Comparison of ENCODE assay signal across 1 cellular context in the genomic region with DNA sequence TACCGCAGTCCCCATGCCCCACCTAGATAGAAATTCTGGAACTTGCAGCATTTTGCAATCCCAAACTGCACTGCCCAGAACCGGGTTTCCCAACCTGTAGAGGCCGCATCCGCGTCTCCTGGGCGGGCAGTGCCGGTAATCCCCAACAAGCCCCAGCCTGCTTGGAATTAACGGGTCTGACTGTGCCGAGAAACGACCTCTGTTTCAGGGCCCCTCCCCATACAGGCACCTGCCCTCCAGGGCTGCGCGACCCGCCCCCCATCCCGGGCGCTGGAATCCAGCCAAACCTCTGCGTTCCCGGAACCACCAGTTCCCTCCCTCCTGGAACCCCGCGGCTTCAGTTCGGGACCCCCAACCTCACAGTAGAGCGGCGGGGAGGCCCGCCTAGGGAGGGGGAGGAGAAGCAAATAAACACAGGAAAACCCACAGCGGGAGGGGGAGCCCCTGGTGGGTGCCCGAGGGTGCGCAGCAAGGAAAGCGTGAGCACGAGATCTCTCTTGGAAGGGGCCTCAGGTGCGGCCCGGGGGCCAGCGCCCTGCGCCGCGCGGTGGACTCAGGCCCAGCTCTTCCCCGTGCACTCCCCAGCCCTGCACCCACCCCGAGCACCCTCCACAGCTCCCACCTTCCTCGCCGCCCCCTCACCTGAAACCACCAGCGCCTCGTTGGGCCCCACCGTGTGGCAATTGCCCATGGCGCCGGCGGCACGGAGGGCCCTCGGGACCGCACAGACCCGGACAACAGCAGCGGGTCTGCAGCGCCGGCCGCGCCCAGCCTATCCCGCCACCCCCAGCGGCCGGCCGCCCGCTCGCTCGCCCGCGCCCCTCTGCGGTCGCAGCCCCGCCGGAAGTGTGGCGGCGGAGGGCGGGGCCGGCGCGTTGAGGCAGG.
TF ChIP-seq lines count a peak whose summit lies in the region.

A gene with protein sequence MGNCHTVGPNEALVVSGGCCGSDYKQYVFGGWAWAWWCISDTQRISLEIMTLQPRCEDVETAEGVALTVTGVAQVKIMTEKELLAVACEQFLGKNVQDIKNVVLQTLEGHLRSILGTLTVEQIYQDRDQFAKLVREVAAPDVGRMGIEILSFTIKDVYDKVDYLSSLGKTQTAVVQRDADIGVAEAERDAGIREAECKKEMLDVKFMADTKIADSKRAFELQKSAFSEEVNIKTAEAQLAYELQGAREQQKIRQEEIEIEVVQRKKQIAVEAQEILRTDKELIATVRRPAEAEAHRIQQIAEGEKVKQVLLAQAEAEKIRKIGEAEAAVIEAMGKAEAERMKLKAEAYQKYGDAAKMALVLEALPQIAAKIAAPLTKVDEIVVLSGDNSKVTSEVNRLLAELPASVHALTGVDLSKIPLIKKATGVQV (minus strand): TSS at position 850 of the 885 bp plus-strand sequence. CDS start 159 bp downstream, at position 691.

TF ChIP-seq in GM12878, 131 proteins besides CTCF, POLR2A, EP300 and RAD21 (continued from another document and continues in another):
- TF ChIP-seq, protein P1, sequence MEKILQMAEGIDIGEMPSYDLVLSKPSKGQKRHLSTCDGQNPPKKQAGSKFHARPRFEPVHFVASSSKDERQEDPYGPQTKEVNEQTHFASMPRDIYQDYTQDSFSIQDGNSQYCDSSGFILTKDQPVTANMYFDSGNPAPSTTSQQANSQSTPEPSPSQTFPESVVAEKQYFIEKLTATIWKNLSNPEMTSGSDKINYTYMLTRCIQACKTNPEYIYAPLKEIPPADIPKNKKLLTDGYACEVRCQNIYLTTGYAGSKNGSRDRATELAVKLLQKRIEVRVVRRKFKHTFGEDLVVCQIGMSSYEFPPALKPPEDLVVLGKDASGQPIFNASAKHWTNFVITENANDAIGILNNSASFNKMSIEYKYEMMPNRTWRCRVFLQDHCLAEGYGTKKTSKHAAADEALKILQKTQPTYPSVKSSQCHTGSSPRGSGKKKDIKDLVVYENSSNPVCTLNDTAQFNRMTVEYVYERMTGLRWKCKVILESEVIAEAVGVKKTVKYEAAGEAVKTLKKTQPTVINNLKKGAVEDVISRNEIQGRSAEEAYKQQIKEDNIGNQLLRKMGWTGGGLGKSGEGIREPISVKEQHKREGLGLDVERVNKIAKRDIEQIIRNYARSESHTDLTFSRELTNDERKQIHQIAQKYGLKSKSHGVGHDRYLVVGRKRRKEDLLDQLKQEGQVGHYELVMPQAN (conservative IDR thresholded peaks at IDR 0.05): peak; percentile 49
- peak; percentile 90 for TF ChIP-seq IKZF1 (conservative IDR thresholded peaks at IDR 0.05)
- TF ChIP-seq, protein P2, sequence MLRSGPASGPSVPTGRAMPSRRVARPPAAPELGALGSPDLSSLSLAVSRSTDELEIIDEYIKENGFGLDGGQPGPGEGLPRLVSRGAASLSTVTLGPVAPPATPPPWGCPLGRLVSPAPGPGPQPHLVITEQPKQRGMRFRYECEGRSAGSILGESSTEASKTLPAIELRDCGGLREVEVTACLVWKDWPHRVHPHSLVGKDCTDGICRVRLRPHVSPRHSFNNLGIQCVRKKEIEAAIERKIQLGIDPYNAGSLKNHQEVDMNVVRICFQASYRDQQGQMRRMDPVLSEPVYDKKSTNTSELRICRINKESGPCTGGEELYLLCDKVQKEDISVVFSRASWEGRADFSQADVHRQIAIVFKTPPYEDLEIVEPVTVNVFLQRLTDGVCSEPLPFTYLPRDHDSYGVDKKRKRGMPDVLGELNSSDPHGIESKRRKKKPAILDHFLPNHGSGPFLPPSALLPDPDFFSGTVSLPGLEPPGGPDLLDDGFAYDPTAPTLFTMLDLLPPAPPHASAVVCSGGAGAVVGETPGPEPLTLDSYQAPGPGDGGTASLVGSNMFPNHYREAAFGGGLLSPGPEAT (IDR thresholded peaks at IDR 0.05; ENCODE audit: low read depth): peak; percentile 68; the same call in 1 of the 2 replicates
- TF ChIP-seq RB1 (IDR thresholded peaks at IDR 0.05; ENCODE audit: borderline replicate concordance): peak; percentile 43; the same call in 1 of the 2 replicates
- TF ChIP-seq BACH1 (IDR thresholded peaks at IDR 0.05; ENCODE audit: borderline replicate concordance): peak; percentile 94
- peak; percentile 73 for TF ChIP-seq SMAD1 (IDR thresholded peaks at IDR 0.05; ENCODE audit: low read depth, partially characterized antibody)
- TF ChIP-seq NFYA (IDR thresholded peaks at IDR 0.05; ENCODE audit: borderline replicate concordance, low read depth, low read length): no peak
- TF ChIP-seq NR2F1 (conservative IDR thresholded peaks at IDR 0.05): peak; percentile 78
- TF ChIP-seq CHD2 (IDR thresholded peaks at IDR 0.05; ENCODE audit: borderline replicate concordance, low read depth, low read length): peak; percentile 53; the same call in 1 of the 2 replicates
- TF ChIP-seq LARP7 (IDR thresholded peaks at IDR 0.05): peak; percentile 93
- TF ChIP-seq CHD1 (IDR thresholded peaks at IDR 0.05; ENCODE audit: low read depth, low read length): 0 out of 2 replicates have a peak, but pooled peaks have one; percentile 48
- TF ChIP-seq ZNF384 (IDR thresholded peaks at IDR 0.05; ENCODE audit: borderline replicate concordance, low read depth, low read length): no peak
- TF ChIP-seq, protein P3, sequence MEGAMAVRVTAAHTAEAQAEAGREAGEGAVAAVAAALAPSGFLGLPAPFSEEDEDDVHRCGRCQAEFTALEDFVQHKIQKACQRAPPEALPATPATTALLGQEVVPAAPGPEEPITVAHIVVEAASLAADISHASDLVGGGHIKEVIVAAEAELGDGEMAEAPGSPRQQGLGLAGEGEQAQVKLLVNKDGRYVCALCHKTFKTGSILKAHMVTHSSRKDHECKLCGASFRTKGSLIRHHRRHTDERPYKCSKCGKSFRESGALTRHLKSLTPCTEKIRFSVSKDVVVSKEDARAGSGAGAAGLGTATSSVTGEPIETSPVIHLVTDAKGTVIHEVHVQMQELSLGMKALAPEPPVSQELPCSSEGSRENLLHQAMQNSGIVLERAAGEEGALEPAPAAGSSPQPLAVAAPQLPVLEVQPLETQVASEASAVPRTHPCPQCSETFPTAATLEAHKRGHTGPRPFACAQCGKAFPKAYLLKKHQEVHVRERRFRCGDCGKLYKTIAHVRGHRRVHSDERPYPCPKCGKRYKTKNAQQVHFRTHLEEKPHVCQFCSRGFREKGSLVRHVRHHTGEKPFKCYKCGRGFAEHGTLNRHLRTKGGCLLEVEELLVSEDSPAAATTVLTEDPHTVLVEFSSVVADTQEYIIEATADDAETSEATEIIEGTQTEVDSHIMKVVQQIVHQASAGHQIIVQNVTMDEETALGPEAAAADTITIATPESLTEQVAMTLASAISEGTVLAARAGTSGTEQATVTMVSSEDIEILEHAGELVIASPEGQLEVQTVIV (IDR thresholded peaks at IDR 0.05; ENCODE audit: borderline replicate concordance, partially characterized antibody): no peak
- peak; percentile 61; the same call in 1 of the 2 replicates for TF ChIP-seq ZNF24 (IDR thresholded peaks at IDR 0.05)
- TF ChIP-seq POU2F2 (IDR thresholded peaks at IDR 0.05; ENCODE audit: borderline replicate concordance, low read depth, low read length): peak; percentile 27; the same call in 1 of the 3 replicates
- peak; percentile 68 for TF ChIP-seq RUNX3 (IDR thresholded peaks at IDR 0.05; ENCODE audit: low read length)
- TF ChIP-seq ZBED1 (IDR thresholded peaks at IDR 0.05; ENCODE audit: borderline replicate concordance): peak; percentile 46; the same call in 1 of the 2 replicates
- TF ChIP-seq, protein P4, sequence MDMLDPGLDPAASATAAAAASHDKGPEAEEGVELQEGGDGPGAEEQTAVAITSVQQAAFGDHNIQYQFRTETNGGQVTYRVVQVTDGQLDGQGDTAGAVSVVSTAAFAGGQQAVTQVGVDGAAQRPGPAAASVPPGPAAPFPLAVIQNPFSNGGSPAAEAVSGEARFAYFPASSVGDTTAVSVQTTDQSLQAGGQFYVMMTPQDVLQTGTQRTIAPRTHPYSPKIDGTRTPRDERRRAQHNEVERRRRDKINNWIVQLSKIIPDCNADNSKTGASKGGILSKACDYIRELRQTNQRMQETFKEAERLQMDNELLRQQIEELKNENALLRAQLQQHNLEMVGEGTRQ (IDR thresholded peaks at IDR 0.05; ENCODE audit: borderline replicate concordance, low read depth, low read length): no peak
- TF ChIP-seq POLR2AphosphoS2 (IDR thresholded peaks at IDR 0.05; ENCODE audit: low read depth, low read length): peak; percentile 95
- peak; percentile 34 for TF ChIP-seq MEF2B (IDR thresholded peaks at IDR 0.05; ENCODE audit: partially characterized antibody, poor library complexity, severe bottlenecking)
- TF ChIP-seq, protein P5, sequence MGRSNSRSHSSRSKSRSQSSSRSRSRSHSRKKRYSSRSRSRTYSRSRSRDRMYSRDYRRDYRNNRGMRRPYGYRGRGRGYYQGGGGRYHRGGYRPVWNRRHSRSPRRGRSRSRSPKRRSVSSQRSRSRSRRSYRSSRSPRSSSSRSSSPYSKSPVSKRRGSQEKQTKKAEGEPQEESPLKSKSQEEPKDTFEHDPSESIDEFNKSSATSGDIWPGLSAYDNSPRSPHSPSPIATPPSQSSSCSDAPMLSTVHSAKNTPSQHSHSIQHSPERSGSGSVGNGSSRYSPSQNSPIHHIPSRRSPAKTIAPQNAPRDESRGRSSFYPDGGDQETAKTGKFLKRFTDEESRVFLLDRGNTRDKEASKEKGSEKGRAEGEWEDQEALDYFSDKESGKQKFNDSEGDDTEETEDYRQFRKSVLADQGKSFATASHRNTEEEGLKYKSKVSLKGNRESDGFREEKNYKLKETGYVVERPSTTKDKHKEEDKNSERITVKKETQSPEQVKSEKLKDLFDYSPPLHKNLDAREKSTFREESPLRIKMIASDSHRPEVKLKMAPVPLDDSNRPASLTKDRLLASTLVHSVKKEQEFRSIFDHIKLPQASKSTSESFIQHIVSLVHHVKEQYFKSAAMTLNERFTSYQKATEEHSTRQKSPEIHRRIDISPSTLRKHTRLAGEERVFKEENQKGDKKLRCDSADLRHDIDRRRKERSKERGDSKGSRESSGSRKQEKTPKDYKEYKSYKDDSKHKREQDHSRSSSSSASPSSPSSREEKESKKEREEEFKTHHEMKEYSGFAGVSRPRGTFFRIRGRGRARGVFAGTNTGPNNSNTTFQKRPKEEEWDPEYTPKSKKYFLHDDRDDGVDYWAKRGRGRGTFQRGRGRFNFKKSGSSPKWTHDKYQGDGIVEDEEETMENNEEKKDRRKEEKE (IDR thresholded peaks at IDR 0.05): peak; percentile 61; the same call in 1 of the 2 replicates
- no peak for TF ChIP-seq TCF3 (IDR thresholded peaks at IDR 0.05; ENCODE audit: borderline replicate concordance, insufficient read depth, low read depth, low read length)
- no peak for TF ChIP-seq ATF7 (IDR thresholded peaks at IDR 0.05; ENCODE audit: low read depth)
- TF ChIP-seq, protein P6, sequence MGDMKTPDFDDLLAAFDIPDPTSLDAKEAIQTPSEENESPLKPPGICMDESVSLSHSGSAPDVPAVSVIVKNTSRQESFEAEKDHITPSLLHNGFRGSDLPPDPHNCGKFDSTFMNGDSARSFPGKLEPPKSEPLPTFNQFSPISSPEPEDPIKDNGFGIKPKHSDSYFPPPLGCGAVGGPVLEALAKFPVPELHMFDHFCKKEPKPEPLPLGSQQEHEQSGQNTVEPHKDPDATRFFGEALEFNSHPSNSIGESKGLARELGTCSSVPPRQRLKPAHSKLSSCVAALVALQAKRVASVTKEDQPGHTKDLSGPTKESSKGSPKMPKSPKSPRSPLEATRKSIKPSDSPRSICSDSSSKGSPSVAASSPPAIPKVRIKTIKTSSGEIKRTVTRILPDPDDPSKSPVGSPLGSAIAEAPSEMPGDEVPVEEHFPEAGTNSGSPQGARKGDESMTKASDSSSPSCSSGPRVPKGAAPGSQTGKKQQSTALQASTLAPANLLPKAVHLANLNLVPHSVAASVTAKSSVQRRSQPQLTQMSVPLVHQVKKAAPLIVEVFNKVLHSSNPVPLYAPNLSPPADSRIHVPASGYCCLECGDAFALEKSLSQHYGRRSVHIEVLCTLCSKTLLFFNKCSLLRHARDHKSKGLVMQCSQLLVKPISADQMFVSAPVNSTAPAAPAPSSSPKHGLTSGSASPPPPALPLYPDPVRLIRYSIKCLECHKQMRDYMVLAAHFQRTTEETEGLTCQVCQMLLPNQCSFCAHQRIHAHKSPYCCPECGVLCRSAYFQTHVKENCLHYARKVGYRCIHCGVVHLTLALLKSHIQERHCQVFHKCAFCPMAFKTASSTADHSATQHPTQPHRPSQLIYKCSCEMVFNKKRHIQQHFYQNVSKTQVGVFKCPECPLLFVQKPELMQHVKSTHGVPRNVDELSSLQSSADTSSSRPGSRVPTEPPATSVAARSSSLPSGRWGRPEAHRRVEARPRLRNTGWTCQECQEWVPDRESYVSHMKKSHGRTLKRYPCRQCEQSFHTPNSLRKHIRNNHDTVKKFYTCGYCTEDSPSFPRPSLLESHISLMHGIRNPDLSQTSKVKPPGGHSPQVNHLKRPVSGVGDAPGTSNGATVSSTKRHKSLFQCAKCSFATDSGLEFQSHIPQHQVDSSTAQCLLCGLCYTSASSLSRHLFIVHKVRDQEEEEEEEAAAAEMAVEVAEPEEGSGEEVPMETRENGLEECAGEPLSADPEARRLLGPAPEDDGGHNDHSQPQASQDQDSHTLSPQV (IDR thresholded peaks at IDR 0.05): peak; percentile 33; the same call in 1 of the 2 replicates
- peak; percentile 27; the same call in 1 of the 2 replicates for TF ChIP-seq NR2C1 (IDR thresholded peaks at IDR 0.05)
- TF ChIP-seq SMARCA5 (IDR thresholded peaks at IDR 0.05): 0 out of 2 replicates have a peak, but pooled peaks have one; percentile 75
- TF ChIP-seq MTA2 (IDR thresholded peaks at IDR 0.05; ENCODE audit: low read depth): peak; percentile 53
- peak; percentile 99 for TF ChIP-seq GATAD2B (conservative IDR thresholded peaks at IDR 0.05; ENCODE audit: low read depth)
- TF ChIP-seq, protein P7, sequence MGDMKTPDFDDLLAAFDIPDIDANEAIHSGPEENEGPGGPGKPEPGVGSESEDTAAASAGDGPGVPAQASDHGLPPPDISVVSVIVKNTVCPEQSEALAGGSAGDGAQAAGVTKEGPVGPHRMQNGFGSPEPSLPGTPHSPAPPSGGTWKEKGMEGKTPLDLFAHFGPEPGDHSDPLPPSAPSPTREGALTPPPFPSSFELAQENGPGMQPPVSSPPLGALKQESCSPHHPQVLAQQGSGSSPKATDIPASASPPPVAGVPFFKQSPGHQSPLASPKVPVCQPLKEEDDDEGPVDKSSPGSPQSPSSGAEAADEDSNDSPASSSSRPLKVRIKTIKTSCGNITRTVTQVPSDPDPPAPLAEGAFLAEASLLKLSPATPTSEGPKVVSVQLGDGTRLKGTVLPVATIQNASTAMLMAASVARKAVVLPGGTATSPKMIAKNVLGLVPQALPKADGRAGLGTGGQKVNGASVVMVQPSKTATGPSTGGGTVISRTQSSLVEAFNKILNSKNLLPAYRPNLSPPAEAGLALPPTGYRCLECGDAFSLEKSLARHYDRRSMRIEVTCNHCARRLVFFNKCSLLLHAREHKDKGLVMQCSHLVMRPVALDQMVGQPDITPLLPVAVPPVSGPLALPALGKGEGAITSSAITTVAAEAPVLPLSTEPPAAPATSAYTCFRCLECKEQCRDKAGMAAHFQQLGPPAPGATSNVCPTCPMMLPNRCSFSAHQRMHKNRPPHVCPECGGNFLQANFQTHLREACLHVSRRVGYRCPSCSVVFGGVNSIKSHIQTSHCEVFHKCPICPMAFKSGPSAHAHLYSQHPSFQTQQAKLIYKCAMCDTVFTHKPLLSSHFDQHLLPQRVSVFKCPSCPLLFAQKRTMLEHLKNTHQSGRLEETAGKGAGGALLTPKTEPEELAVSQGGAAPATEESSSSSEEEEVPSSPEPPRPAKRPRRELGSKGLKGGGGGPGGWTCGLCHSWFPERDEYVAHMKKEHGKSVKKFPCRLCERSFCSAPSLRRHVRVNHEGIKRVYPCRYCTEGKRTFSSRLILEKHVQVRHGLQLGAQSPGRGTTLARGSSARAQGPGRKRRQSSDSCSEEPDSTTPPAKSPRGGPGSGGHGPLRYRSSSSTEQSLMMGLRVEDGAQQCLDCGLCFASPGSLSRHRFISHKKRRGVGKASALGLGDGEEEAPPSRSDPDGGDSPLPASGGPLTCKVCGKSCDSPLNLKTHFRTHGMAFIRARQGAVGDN (IDR thresholded peaks at IDR 0.05): peak; percentile 84
- peak; percentile 95 for TF ChIP-seq DPF2 (IDR thresholded peaks at IDR 0.05)
